19 cellular contexts compared by ENCODE assay signal in genomic region chr6:114740547-114740946, GRCh38.
DNase-seq lines count a peak whose midpoint lies in the region; ATAC-seq, FAIRE-seq and TF ChIP-seq lines count a peak whose summit lies in the region.
"Had no signal": no experiment of that assay in that cellular context is flagged by ENCODE, and none has a peak within 500 bp of the region (broad histone marks: within the 10 kb centered on the region; RNA-seq: fewer than 3 reads in every experiment).

No MANE protein-coding gene starts in this region.

- H3K36me3 Mint-ChIP-seq in Calu3 (ENCODE audit: insufficient read depth, unreplicated experiment), result no peaks in the 10 kb centered on the region

- no peaks in the 10 kb centered on the region for H3K9me3 Mint-ChIP-seq in Calu3 (ENCODE audit: low read depth, unreplicated experiment)

- FAIRE-seq in pancreas (lab: Jason Lieb, UNC), result no peak
- FAIRE-seq: H1 had no signal

- no TSS peak for BruUV-seq in Calu3 (replicated peaks; lab: Mats Ljungman, UMichigan)

- H3K36me3 ChIP-seq in pancreas, result no peaks in the 10 kb centered on the region
- H3K36me3 ChIP-seq: SJCRH30 had no signal

- DNase-seq in Calu3 (peak; percentile 8), M059J (ENCODE audit: low read depth) (peak; percentile 18), astrocyte of the spinal cord (ENCODE audit: low read depth, low spot score) (peak; percentile 30), pancreas (peak in 1 of 6 donors; percentile 8), NCI-H187 treated with DMSO at 0.1 percent for 48 hours (lab: John Stamatoyannopoulos, UW) (no peak), NCI-H2081 treated with DMSO at 0.1 percent for 48 hours (lab: John Stamatoyannopoulos, UW) (no peak)
- DNase-seq in activated CD4-positive, alpha-beta T cell treated with anti-CD3 and anti-CD28 coated beads, Interleukin-2, amount 50 U/mL, for 4 hours, result no peak
- DNase-seq: AML-193, DND-41, GDM1, KBM-7, MV-4-11, NCI-H1930, NCI-H526, PC-9, SJCRH30 had no signal

- no peak for TF ChIP-seq CTCF in Calu3 (IDR thresholded peaks at IDR 0.05; ENCODE audit: unreplicated experiment)
- no peak for TF ChIP-seq CTCF in astrocyte of the spinal cord (IDR thresholded peaks at IDR 0.05; ENCODE audit: low read depth, low read length)
- no peak for TF ChIP-seq CTCF in pancreas (IDR thresholded peaks at IDR 0.05)

- in situ Hi-C loops in astrocyte of the spinal cord (cut with HindIII; ENCODE audit: low sequenced_read_pairs), result no loop called here

- no peak overlapping the region for H3K27ac ChIP-seq in pancreas
- H3K27ac ChIP-seq: C4-2B, PC-9, SJCRH30 had no signal

- intact Hi-C loops in Calu3 (cut with micrococcal nuclease; ENCODE audit: unreplicated experiment) (loop anchor here (1.0 kb wide), 1 partner anchor 91 kb away; no protein-coding TSS in a partner anchor), pancreas (cut with DNase I) (loop anchor here in 1 of 3 donors (10.0 kb wide), 1 partner anchor 1154 kb away; no protein-coding TSS in a partner anchor)

- no peaks in the 10 kb centered on the region for H3K9me3 ChIP-seq in pancreas
- H3K9me3 ChIP-seq: SJCRH30 had no signal

- H3K4me3 Mint-ChIP-seq in Calu3 (ENCODE audit: low read depth, unreplicated experiment), result no peak overlapping the region

- no peaks in the 10 kb centered on the region for H3K4me1 ChIP-seq in pancreas
- H3K4me1 ChIP-seq: SJCRH30 had no signal

- 71 to 73% methylated on average over 2 of the region's 2 CpGs for WGBS in pancreas, 2 donors

- ATAC-seq in pancreas (peak in 3 of 4 donors; percentile 23 to 74 (median 65)), GM19328 (IDR thresholded peaks at IDR 0.05; ENCODE audit: unreplicated experiment) (no peak)

- CTCF ChIA-PET in Calu3 (lab: Charles Lee), result interaction anchor here (1.5 kb wide), 1 partner anchor 397 kb away, joined by 4 read pairs; the partner anchor contains the start of gene HS3ST5

- no peaks in the 10 kb centered on the region for H3K4me1 Mint-ChIP-seq in Calu3 (ENCODE audit: low read depth, unreplicated experiment)

- no peaks in the 10 kb centered on the region for H3K27me3 Mint-ChIP-seq in Calu3 (ENCODE audit: unreplicated experiment)

- H3K27me3 ChIP-seq in pancreas, result no peaks in the 10 kb centered on the region
- H3K27me3 ChIP-seq: SJCRH30 had no signal

- H3K4me3 ChIP-seq in astrocyte of the spinal cord (ENCODE audit: low read depth, low read length) (no peak overlapping the region), pancreas (no peak overlapping the region)
- H3K4me3 ChIP-seq: PC-9, SJCRH30 had no signal

- no peak overlapping the region for H3K27ac Mint-ChIP-seq in Calu3 (ENCODE audit: unreplicated experiment)

Comparison
In these comparisons a context has a peak if more than half of its experiments do, and no peak if none do; other contexts are left out.
1. DNase-seq: peak in Calu3 (single experiment), M059J (single experiment) and astrocyte of the spinal cord (single experiment); none in NCI-H187 treated with DMSO at 0.1 percent for 48 hours (single experiment), activated CD4-positive, alpha-beta T cell treated with anti-CD3 and anti-CD28 coated beads, Interleukin-2, amount 50 U/mL, for 4 hours (0 of 2) and NCI-H2081 treated with DMSO at 0.1 percent for 48 hours (single experiment).